Comparison of ENCODE assay signal across 8 cellular contexts in genomic region chr10:129057856-129058663, GRCh38.
DNase-seq lines count a peak whose midpoint lies in the region; ATAC-seq lines count a peak whose summit lies in the region.

No MANE protein-coding gene starts in this region.

- no peaks in the 10 kb centered on the region for H3K27me3 Mint-ChIP-seq in activated naive CD8-positive, alpha-beta T cell

- peak overlapping the region; percentile 72 for H3K4me3 Mint-ChIP-seq in activated naive CD8-positive, alpha-beta T cell

- H3K36me3 Mint-ChIP-seq in activated naive CD8-positive, alpha-beta T cell = no peaks in the 10 kb centered on the region

- peak overlapping the region; percentile 85 for H3K4me2 ChIP-seq in BLaER1

- DNase-seq in SIG-M5 (lab: John Stamatoyannopoulos, UW) = no peak
- no peak for DNase-seq in nucleus accumbens (lab: John Stamatoyannopoulos, UW)
- DNase-seq in pons (ENCODE audit: low spot score) = no peak
- no peak for DNase-seq in NCI-H2196 treated with DMSO at 0.1 percent for 48 hours (lab: John Stamatoyannopoulos, UW; ENCODE audit: unreplicated experiment)

- H3K36me3 ChIP-seq in BLaER1 = no peaks in the 10 kb centered on the region

- no peaks in the 10 kb centered on the region for H3K9me3 Mint-ChIP-seq in activated naive CD8-positive, alpha-beta T cell (ENCODE audit: low read depth)

- no peaks in the 10 kb centered on the region for H3K9me3 ChIP-seq in BLaER1

- H3K27ac Mint-ChIP-seq in activated naive CD8-positive, alpha-beta T cell = peak overlapping the region; percentile 59

- peaks cover 50% of the 10 kb centered on the region for H3K4me1 ChIP-seq in BLaER1

- H3K9ac ChIP-seq in BLaER1 = no peak overlapping the region

- no peaks in the 10 kb centered on the region for H3K27me3 ChIP-seq in BLaER1

- peak overlapping the region; percentile 27; the same call in 1 of the 2 replicates for H3K27ac ChIP-seq in BLaER1

- H3K4me1 Mint-ChIP-seq in activated naive CD8-positive, alpha-beta T cell (ENCODE audit: low read depth) = peaks cover 46% of the 10 kb centered on the region

- peaks cover 16% of the 10 kb centered on the region; the same call in 1 of the 2 replicates for H4K20me1 ChIP-seq in BLaER1

- ATAC-seq in GM19467 (IDR thresholded peaks at IDR 0.05; ENCODE audit: unreplicated experiment) (peak; percentile 88), HG03521 (IDR thresholded peaks at IDR 0.05; ENCODE audit: unreplicated experiment) (peak; percentile 94)

- no peak overlapping the region for H3K4me3 ChIP-seq in BLaER1
